ENCODE assay signal across 22 cellular contexts in genomic region chr1:184614667-184615066, GRCh38.
"Had no signal": no experiment of that assay in that cellular context is flagged by ENCODE, and none has a peak within 500 bp of the region (broad histone marks: within the 10 kb centered on the region; RNA-seq: fewer than 3 reads in every experiment).

No MANE protein-coding gene starts in this region.

- H3K27ac ChIP-seq: KMS-11 had no signal

- H3K4me1 Mint-ChIP-seq: activated naive CD4-positive, alpha-beta T cell treated with anti-CD3 and anti-CD28 coated beads, Interleukin-2, amount 50 U/mL, for 24 hours had no signal

- H3K4me2 ChIP-seq: KMS-11 had no signal

- H3K36me3 ChIP-seq: MG63 had no signal

- ATAC-seq: activated CD8-positive, alpha-beta T cell treated with anti-CD3 and anti-CD28 coated beads, Interleukin-2, amount 10 ng/mL, durations not matched to agents 7 days and 5 days; PC-3; T-helper 17 cell; WTC11 had no signal

- DNase-seq: activated CD4-positive, alpha-beta T cell treated with anti-CD3 and anti-CD28 coated beads for 48 hours; activated CD4-positive, alpha-beta T cell treated with anti-CD3 and anti-CD28 coated beads, Interleukin-2, amount 50 U/mL, for 4 hours; activated CD4-positive, CD25-positive, alpha-beta regulatory T cell treated with anti-CD3 and anti-CD28 coated beads, Interleukin-2, amount 50 U/mL, for 72 hours; activated CD8-positive, alpha-beta memory T cell treated with anti-CD3 and anti-CD28 coated beads, Interleukin-2, amount 50 U/mL, for 48 hours; activated CD8-positive, alpha-beta T cell treated with anti-CD3 and anti-CD28 coated beads, Interleukin-2, amount 10 ng/mL, durations not matched to agents 7 days and 5 days; activated T-cell treated with anti-CD3 and anti-CD28 coated beads, Interleukin-2, amount 50 U/mL, for 1 hour; aorta; MG63; NCI-H1105; NCI-H1436; NCI-H1694 treated with DMSO at 0.1 percent for 48 hours; NCI-H2029 treated with DMSO at 0.1 percent for 48 hours; NCI-H510A treated with DMSO at 0.1 percent for 48 hours; NCI-H69; NK-92 treated with Interleukin-12 subunit alpha and Interleukin-12 subunit beta, amount 100 ng/mL, for 24 hours; PC-3; SHP77 treated with DMSO at 0.1 percent for 48 hours; T-helper 17 cell; T-helper 9 cell had no signal

- H3K36me3 Mint-ChIP-seq: activated naive CD4-positive, alpha-beta T cell treated with anti-CD3 and anti-CD28 coated beads, Interleukin-2, amount 50 U/mL, for 24 hours; WTC11 had no signal

- H3K9me3 ChIP-seq: MG63 had no signal

- H3K4me3 ChIP-seq: MG63 had no signal

- H3K27me3 ChIP-seq: MG63 had no signal

- H3K4me3 Mint-ChIP-seq: activated CD8-positive, alpha-beta T cell treated with anti-CD3 and anti-CD28 coated beads, Interleukin-2, amount 10 ng/mL, durations not matched to agents 7 days and 5 days; activated naive CD4-positive, alpha-beta T cell treated with anti-CD3 and anti-CD28 coated beads, Interleukin-2, amount 50 U/mL, for 24 hours; T-helper 17 cell; WTC11 had no signal

- H3K27ac Mint-ChIP-seq: activated CD8-positive, alpha-beta T cell treated with anti-CD3 and anti-CD28 coated beads, Interleukin-2, amount 10 ng/mL, durations not matched to agents 7 days and 5 days; activated naive CD4-positive, alpha-beta T cell treated with anti-CD3 and anti-CD28 coated beads, Interleukin-2, amount 50 U/mL, for 24 hours; T-helper 17 cell; WTC11 had no signal

- H3K9me3 Mint-ChIP-seq: activated naive CD4-positive, alpha-beta T cell treated with anti-CD3 and anti-CD28 coated beads, Interleukin-2, amount 50 U/mL, for 24 hours; WTC11 had no signal

- H3K9ac ChIP-seq: KMS-11 had no signal
